Comparison of ENCODE assay signal across 16 cellular contexts in the genomic region with DNA sequence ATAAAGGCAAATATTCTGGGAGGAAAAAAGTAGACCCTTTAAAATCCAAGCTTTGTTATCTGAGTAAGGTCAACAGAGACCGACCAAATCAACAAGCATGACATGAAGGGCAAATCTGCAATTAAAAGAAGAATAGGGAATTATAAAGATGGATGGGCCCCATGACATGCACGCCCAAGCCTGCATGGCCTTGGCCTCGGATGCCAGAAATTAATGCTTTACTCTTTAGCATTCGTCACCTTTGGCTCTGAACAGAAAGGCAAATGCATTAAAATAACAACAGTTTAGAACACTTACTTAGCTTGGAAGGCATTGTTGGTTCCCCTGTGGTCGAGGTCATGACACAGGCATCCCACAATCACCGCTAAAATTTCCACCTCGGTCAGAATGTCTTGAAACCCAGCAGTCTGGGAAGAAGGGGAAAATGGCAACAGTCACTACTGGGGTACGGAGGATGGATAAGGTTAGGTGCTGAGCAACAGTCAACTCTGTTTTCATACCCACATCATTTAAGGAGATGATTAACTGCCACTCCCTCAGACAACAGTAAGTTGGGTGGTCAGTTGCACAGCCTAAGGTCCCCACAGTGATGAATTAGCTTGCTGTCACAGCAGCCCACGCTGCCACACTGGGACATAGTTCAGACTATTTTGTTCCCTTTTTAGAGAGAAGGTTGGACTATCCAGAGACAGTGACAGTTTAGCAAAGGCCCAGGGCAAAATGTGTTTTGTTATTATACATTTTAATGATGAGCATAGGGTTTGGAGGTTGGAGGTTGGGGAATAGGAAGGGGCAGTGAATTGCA.
A peak's percentile ranks its signal among the peaks of the same experiment; 100 is the strongest.
DNase-seq lines count a peak whose midpoint lies in the region; ATAC-seq and TF ChIP-seq lines count a peak whose summit lies in the region.
"Had no signal": no experiment of that assay in that cellular context is flagged by ENCODE, and none has a peak within 500 bp of the region (broad histone marks: within the 10 kb centered on the region; RNA-seq: fewer than 3 reads in every experiment).

No MANE protein-coding gene starts in this region.

- H3K4me3 ChIP-seq in cardiac muscle cell, result no peak overlapping the region
- H3K4me3 ChIP-seq in neuron (ENCODE audit: low read length), result no peak overlapping the region
- no peak overlapping the region for H3K4me3 ChIP-seq in upper lobe of right lung
- H3K4me3 ChIP-seq in aorta (ENCODE audit: low read length in 2 of 2), result no peak overlapping the region
- no peak overlapping the region for H3K4me3 ChIP-seq in osteoblast (ENCODE audit: insufficient read depth, low read length)

- TF ChIP-seq CTCF in cardiac muscle cell (IDR thresholded peaks at IDR 0.05; ENCODE audit: low read depth, low read length) (no peak), upper lobe of right lung (IDR thresholded peaks at IDR 0.05) (no peak), osteoblast (IDR thresholded peaks at IDR 0.05; ENCODE audit: extremely low read depth, low read depth, low read length) (no peak)

- no peak overlapping the region for H3K4me2 ChIP-seq in osteoblast (ENCODE audit: insufficient read depth, low read length)

- no peaks in the 10 kb centered on the region for H4K20me1 ChIP-seq in osteoblast (ENCODE audit: insufficient read depth, low read length)

- DNase-seq in cardiac muscle cell (ENCODE audit: low read depth in 1 of 2, low spot score in 1 of 2) (no peak), Right ventricle myocardium superior (no peak), cerebellar cortex (ENCODE audit: low spot score) (peak; percentile 66), upper lobe of right lung (peak; percentile 68), aorta (no peak), kidney tubule cell (ENCODE audit: low spot score) (no peak), osteoblast (ENCODE audit: insufficient read length, low spot score, missing footprints) (no peak)
- DNase-seq: 8988T, DMS79 treated with DMSO at 0.1 percent for 48 hours, NCI-H1417 treated with DMSO at 0.1 percent for 48 hours, NCI-H2029 treated with DMSO at 0.1 percent for 48 hours, NCI-H748 treated with DMSO at 0.1 percent for 48 hours, PC-3, RPMI8226, SIG-M5 had no signal

- no peaks in the 10 kb centered on the region for H3K79me2 ChIP-seq in osteoblast (ENCODE audit: insufficient read depth, low read length)

- no peak for ATAC-seq in Right ventricle myocardium superior (ENCODE audit: poor library complexity)
- peak; percentile 90 for ATAC-seq in upper lobe of right lung
- no peak for ATAC-seq in aorta (ENCODE audit: low FRiP score)
- ATAC-seq: PC-3 had no signal

- peaks cover 16% of the 10 kb centered on the region for H3K4me1 ChIP-seq in cardiac muscle cell (ENCODE audit: low read depth)
- H3K4me1 ChIP-seq in neuron (ENCODE audit: insufficient read depth, low read length), result peaks cover 11% of the 10 kb centered on the region
- no peaks in the 10 kb centered on the region for H3K4me1 ChIP-seq in upper lobe of right lung
- H3K4me1 ChIP-seq in aorta (ENCODE audit: control insufficient read depth in 1 of 2, insufficient read depth in 2 of 2, low read length in 2 of 2), result no peaks in the 10 kb centered on the region
- H3K4me1 ChIP-seq in osteoblast (ENCODE audit: insufficient read depth, low read length), result no peaks in the 10 kb centered on the region

- intact Hi-C loops in Right ventricle myocardium superior (cut with DNase I), result no loop called here
- intact Hi-C loops in upper lobe of right lung (cut with DNase I), result no loop called here
- intact Hi-C loops in aorta (cut with DNase I), result no loop called here

- H3K27me3 ChIP-seq in cardiac muscle cell (no peaks in the 10 kb centered on the region), neuron (ENCODE audit: insufficient read depth, low read length) (no peaks in the 10 kb centered on the region), upper lobe of right lung (no peaks in the 10 kb centered on the region), aorta (ENCODE audit: control insufficient read depth in 1 of 2, insufficient read depth in 2 of 2, low read length in 1 of 2) (no peaks in the 10 kb centered on the region), osteoblast (ENCODE audit: insufficient read depth, low read length) (no peaks in the 10 kb centered on the region)

- H3K9me3 ChIP-seq in cardiac muscle cell (ENCODE audit: low read depth) (no peaks in the 10 kb centered on the region), neuron (ENCODE audit: low read length) (no peaks in the 10 kb centered on the region), upper lobe of right lung (no peaks in the 10 kb centered on the region), aorta (ENCODE audit: control insufficient read depth, low read length) (peaks cover 1% of the 10 kb centered on the region), osteoblast (ENCODE audit: low read depth, low read length) (no peaks in the 10 kb centered on the region)

- H2AFZ ChIP-seq in neuron (ENCODE audit: low read depth, low read length) (peak overlapping the region; percentile 0), osteoblast (ENCODE audit: low read length) (no peak overlapping the region)

- H3K27ac ChIP-seq in cardiac muscle cell, result peak overlapping the region; percentile 47
- no peak overlapping the region for H3K27ac ChIP-seq in upper lobe of right lung
- no peak overlapping the region for H3K27ac ChIP-seq in aorta (ENCODE audit: low read depth in 1 of 2, low read length in 2 of 2)
- no peak overlapping the region for H3K27ac ChIP-seq in osteoblast (ENCODE audit: low read depth, low read length)

- H3K36me3 ChIP-seq in cardiac muscle cell (no peaks in the 10 kb centered on the region), neuron (ENCODE audit: insufficient read depth, low read length) (no peaks in the 10 kb centered on the region), upper lobe of right lung (no peaks in the 10 kb centered on the region), aorta (ENCODE audit: control insufficient read depth in 1 of 2, insufficient read depth in 2 of 2, low read length in 1 of 2) (no peaks in the 10 kb centered on the region), osteoblast (ENCODE audit: insufficient read depth, low read length) (no peaks in the 10 kb centered on the region)

- 65 to 71% methylated on average over 9 of the region's 9 CpGs for WGBS in aorta, 2 donors

Comparison
In these comparisons a context has a peak if more than half of its experiments do, and no peak if none do; other contexts are left out.
1. DNase-seq: peak in cerebellar cortex (single experiment) and upper lobe of right lung (single experiment); none in cardiac muscle cell (0 of 2), Right ventricle myocardium superior (single experiment), aorta (0 of 2), kidney tubule cell (single experiment) and osteoblast (single experiment).